9 cellular contexts compared by ENCODE assay signal in genomic region chr2:174771631-174772491, GRCh38. TPM values are rescaled to one million over a fixed set of nuclear protein-coding genes. Genes with fewer than 3 reads are reported as not detected.
DNase-seq lines count a peak whose midpoint lies in the region; ATAC-seq and TF ChIP-seq lines count a peak whose summit lies in the region.
"Had no signal": no experiment of that assay in that cellular context is flagged by ENCODE, and none has a peak within 500 bp of the region (broad histone marks: within the 10 kb centered on the region; RNA-seq: fewer than 3 reads in every experiment).

No MANE protein-coding gene starts in this region.

- TF ChIP-seq CTCF in CD8-positive, alpha-beta T cell (IDR thresholded peaks at IDR 0.05), result no peak
- TF ChIP-seq CTCF in PC-3 (conservative IDR thresholded peaks at IDR 0.05; ENCODE audit: low read depth, low read length) (peak; percentile 93), astrocyte of the spinal cord (IDR thresholded peaks at IDR 0.05; ENCODE audit: low read depth, low read length) (peak; percentile 91)

- no peaks in the 10 kb centered on the region for H3K9me3 Mint-ChIP-seq in CD8-positive, alpha-beta T cell
- H3K9me3 Mint-ChIP-seq in activated T-helper 2 cell treated with anti-CD3 and anti-CD28 coated beads, Interferon-gamma antibody, Interleukin-2, Interleukin-4, amounts not matched to agents 10 μg/mL and 5 μg/mL and 100 μg/mL, durations not matched to agents 14 hours and 24 hours and 36 hours, result no peaks in the 10 kb centered on the region
- H3K9me3 Mint-ChIP-seq: T-helper 1 cell treated with Interleukin-12 subunit alpha and Interleukin-12 subunit beta and Interleukin-4 antibody, amounts not matched to agents 30 μg/mL and 1 μg/mL, for 36 hours had no signal

- in situ Hi-C loops in astrocyte of the spinal cord (cut with HindIII; ENCODE audit: low sequenced_read_pairs), result loop anchor here (10.0 kb wide), 1 partner anchor 213 kb away; no protein-coding TSS in a partner anchor

- peak overlapping the region; percentile 3 for H3K27ac Mint-ChIP-seq in CD8-positive, alpha-beta T cell
- H3K27ac Mint-ChIP-seq in activated T-helper 2 cell treated with anti-CD3 and anti-CD28 coated beads, Interferon-gamma antibody, Interleukin-2, Interleukin-4, amounts not matched to agents 10 μg/mL and 5 μg/mL and 100 μg/mL, durations not matched to agents 14 hours and 24 hours and 36 hours, result no peak overlapping the region
- H3K27ac Mint-ChIP-seq: T-helper 1 cell treated with Interleukin-12 subunit alpha and Interleukin-12 subunit beta and Interleukin-4 antibody, amounts not matched to agents 30 μg/mL and 1 μg/mL, for 36 hours had no signal

- H3K27ac ChIP-seq in CD8-positive, alpha-beta T cell (ENCODE audit: low read depth, low read length), result no peak overlapping the region
- H3K27ac ChIP-seq in PC-3 (ENCODE audit: low read length), result no peak overlapping the region

- H3K9ac ChIP-seq in PC-3 (ENCODE audit: low read length), result no peak overlapping the region

- no peak overlapping the region for H3K4me3 ChIP-seq in CD8-positive, alpha-beta T cell (ENCODE audit: low read depth, low read length)
- no peak overlapping the region for H3K4me3 ChIP-seq in PC-3 (ENCODE audit: low read length)
- no peak overlapping the region for H3K4me3 ChIP-seq in astrocyte of the spinal cord (ENCODE audit: low read depth, low read length)

- H4K20me1 ChIP-seq in PC-3 (ENCODE audit: low read length), result no peaks in the 10 kb centered on the region

- CTCF ChIA-PET in CD8-positive, alpha-beta T cell (lab: Charles Lee), result interaction anchor here (0.6 to 6.1 kb wide), 22 partner anchors 8 to 244 kb away, joined by 3 to 64 read pairs (median 4); partner anchors contain the start of gene CHRNA1
- CTCF ChIA-PET in PC-3 (lab: Charles Lee), result interaction anchor here (0.6 to 3.1 kb wide), 12 partner anchors 11 to 604 kb away, joined by 3 to 28 read pairs (median 3); partner anchors contain the start of gene CHN1

- peak overlapping the region; percentile 67 for H2AFZ ChIP-seq in PC-3 (ENCODE audit: low read length)

- peaks cover 22% of the 10 kb centered on the region for H3K4me1 Mint-ChIP-seq in CD8-positive, alpha-beta T cell (ENCODE audit: low read depth)
- peaks cover 14% of the 10 kb centered on the region for H3K4me1 Mint-ChIP-seq in activated T-helper 2 cell treated with anti-CD3 and anti-CD28 coated beads, Interferon-gamma antibody, Interleukin-2, Interleukin-4, amounts not matched to agents 10 μg/mL and 5 μg/mL and 100 μg/mL, durations not matched to agents 14 hours and 24 hours and 36 hours (ENCODE audit: low read depth)

- no peaks in the 10 kb centered on the region for H3K79me2 ChIP-seq in PC-3 (ENCODE audit: low read length)

- intact Hi-C loops in CD8-positive, alpha-beta T cell (cut with DNase I, micrococcal nuclease), result loop anchor here (1.0 to 10.0 kb wide), 5 partner anchors 71 to 413 kb away; partner anchors contain the start of genes ATP5MC3 (in 1 of the 2) and WIPF1 (in 1 of the 2)
- intact Hi-C loops in PC-3 (cut with micrococcal nuclease), result loop anchor here (1.0 kb wide), 1 partner anchor 213 kb away; no protein-coding TSS in a partner anchor
- intact Hi-C loops in activated T-helper 2 cell treated with anti-CD3 and anti-CD28 coated beads, Interferon-gamma antibody, Interleukin-2, Interleukin-4, amounts not matched to agents 10 μg/mL and 5 μg/mL and 100 μg/mL, durations not matched to agents 14 hours and 24 hours and 36 hours (cut with micrococcal nuclease), result loop anchor here (1.0 to 5.0 kb wide), 2 partner anchors 72 to 215 kb away; no protein-coding TSS in a partner anchor

- H3K4me3 Mint-ChIP-seq in CD8-positive, alpha-beta T cell, result no peak overlapping the region
- no peak overlapping the region for H3K4me3 Mint-ChIP-seq in activated T-helper 2 cell treated with anti-CD3 and anti-CD28 coated beads, Interferon-gamma antibody, Interleukin-2, Interleukin-4, amounts not matched to agents 10 μg/mL and 5 μg/mL and 100 μg/mL, durations not matched to agents 14 hours and 24 hours and 36 hours (ENCODE audit: low read depth)
- H3K4me3 Mint-ChIP-seq: T-helper 1 cell treated with Interleukin-12 subunit alpha and Interleukin-12 subunit beta and Interleukin-4 antibody, amounts not matched to agents 30 μg/mL and 1 μg/mL, for 36 hours had no signal

- no peaks in the 10 kb centered on the region for H3K27me3 ChIP-seq in CD8-positive, alpha-beta T cell (ENCODE audit: insufficient read depth, low read length)
- no peaks in the 10 kb centered on the region for H3K27me3 ChIP-seq in PC-3 (ENCODE audit: low read length)

- peak overlapping the region; percentile 64 for H3K4me2 ChIP-seq in PC-3 (ENCODE audit: low read length)

- ATAC-seq in CD8-positive, alpha-beta T cell, result peak; percentile 60
- ATAC-seq in GM19395 (IDR thresholded peaks at IDR 0.05; ENCODE audit: unreplicated experiment) (peak; percentile 78), PC-3 (peak; percentile 98)

- no peaks in the 10 kb centered on the region for H3K27me3 Mint-ChIP-seq in CD8-positive, alpha-beta T cell (ENCODE audit: low read depth)
- peaks cover 2% of the 10 kb centered on the region for H3K27me3 Mint-ChIP-seq in activated T-helper 2 cell treated with anti-CD3 and anti-CD28 coated beads, Interferon-gamma antibody, Interleukin-2, Interleukin-4, amounts not matched to agents 10 μg/mL and 5 μg/mL and 100 μg/mL, durations not matched to agents 14 hours and 24 hours and 36 hours (ENCODE audit: low read depth)

- no peaks in the 10 kb centered on the region for H3K9me2 ChIP-seq in PC-3 (replicated peaks; ENCODE audit: low read length)

- no peaks in the 10 kb centered on the region for H3K9me3 ChIP-seq in CD8-positive, alpha-beta T cell (ENCODE audit: low read length)
- H3K9me3 ChIP-seq in PC-3 (ENCODE audit: low read length), result no peaks in the 10 kb centered on the region

- POLR2A ChIA-PET in CD8-positive, alpha-beta T cell (lab: Charles Lee), result interaction anchor here (1.5 kb wide), 1 partner anchor 9 kb away, joined by 6 read pairs; no protein-coding TSS in a partner anchor
- POLR2A ChIA-PET in PC-3 (lab: Charles Lee; ENCODE audit: unreplicated experiment), result no interaction called here

- BruUV-seq in PC-3 (replicated peaks; lab: Mats Ljungman, UMichigan), result no TSS peak

- peak in 4 of 7 experiments; percentile 23 to 68 (median 48) for DNase-seq in CD8-positive, alpha-beta T cell
- DNase-seq in HUDEP-2 (lab: John Stamatoyannopoulos, UW; ENCODE audit: unreplicated experiment in 76 of 76) (peak in 58 of 76 experiments; percentile 5 to 79 (median 43)), PC-3 (peak; percentile 84), astrocyte of the spinal cord (ENCODE audit: low read depth, low spot score) (peak; percentile 87), hepatic stellate cell (ENCODE audit: low spot score) (peak; percentile 78), retina (peak; percentile 89)
- DNase-seq in activated T-helper 2 cell treated with anti-CD3 and anti-CD28 coated beads, Interferon-gamma antibody, Interleukin-2, Interleukin-4, amounts not matched to agents 10 μg/mL and 5 μg/mL and 100 μg/mL, durations not matched to agents 14 hours and 24 hours and 36 hours (ENCODE audit: low spot score), result no peak

- no peaks in the 10 kb centered on the region for H3K36me3 Mint-ChIP-seq in CD8-positive, alpha-beta T cell
- no peaks in the 10 kb centered on the region for H3K36me3 Mint-ChIP-seq in activated T-helper 2 cell treated with anti-CD3 and anti-CD28 coated beads, Interferon-gamma antibody, Interleukin-2, Interleukin-4, amounts not matched to agents 10 μg/mL and 5 μg/mL and 100 μg/mL, durations not matched to agents 14 hours and 24 hours and 36 hours (ENCODE audit: low read depth)

- H3K4me1 ChIP-seq in CD8-positive, alpha-beta T cell (ENCODE audit: insufficient read depth, low read length), result peaks cover 14% of the 10 kb centered on the region
- H3K4me1 ChIP-seq in PC-3 (ENCODE audit: insufficient read depth, low read length), result peaks cover 8% of the 10 kb centered on the region; the same call in 1 of the 2 replicates

- H3F3A ChIP-seq in PC-3 (ENCODE audit: low read length, unreplicated experiment), result no peaks in the 10 kb centered on the region

- H3K36me3 ChIP-seq in CD8-positive, alpha-beta T cell (ENCODE audit: insufficient read depth, low read length), result no peaks in the 10 kb centered on the region
- no peaks in the 10 kb centered on the region for H3K36me3 ChIP-seq in PC-3 (ENCODE audit: low read depth, low read length)

RNA-seq across cellular contexts. Expression of gene CHRNA1, which starts 7.6 kb away (rescaled TPM):
- under 1 TPM; 0.27 to 0.44 TPM for total RNA-seq in CD8-positive, alpha-beta T cell
- total RNA-seq in PC-3 (2014; rRNA removed), result 0.23 and 1.8 TPM in 2 replicates
- not detected in 2 replicates for total RNA-seq in activated T-helper 2 cell treated with anti-CD3 and anti-CD28 coated beads, Interferon-gamma antibody, Interleukin-2, Interleukin-4, amounts not matched to agents 10 μg/mL and 5 μg/mL and 100 μg/mL, durations not matched to agents 14 hours and 24 hours and 36 hours
